1 cellular context compared by ENCODE assay signal in the genomic region with DNA sequence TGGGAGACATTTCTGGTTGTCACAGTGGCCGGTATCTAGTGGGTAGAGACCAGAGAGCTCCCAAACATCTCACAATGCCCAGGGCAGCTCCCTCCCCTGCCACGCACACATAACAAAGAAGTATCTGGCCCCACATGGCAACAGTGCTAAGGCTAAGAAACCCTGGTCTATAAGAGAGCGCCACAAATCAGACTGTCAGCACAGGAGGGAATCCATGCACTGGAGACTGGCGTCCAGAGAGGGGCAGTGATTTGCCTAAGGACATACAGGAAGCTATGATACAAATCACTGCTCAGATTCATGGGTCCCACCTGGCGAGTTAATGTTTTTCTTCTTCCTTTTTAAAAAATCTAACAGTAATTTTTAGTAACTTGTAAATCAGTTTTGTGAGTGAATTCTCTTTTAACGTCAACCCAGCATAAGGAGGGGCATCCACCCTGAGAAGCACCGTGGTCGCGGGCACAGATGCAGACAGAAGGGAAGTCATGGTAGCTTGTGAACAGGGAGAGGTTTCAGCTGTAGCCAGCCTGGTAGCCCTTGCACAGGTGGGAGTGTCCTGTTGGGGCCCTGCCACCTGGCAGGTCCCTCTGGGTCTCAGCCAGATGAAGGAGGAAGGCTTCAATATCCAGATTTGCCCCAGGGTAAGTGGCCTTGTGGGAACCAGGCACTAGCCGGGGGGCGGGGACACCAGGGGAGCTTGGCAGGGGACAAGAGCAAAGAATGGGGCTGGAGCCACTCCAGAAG.
TF ChIP-seq lines count a peak whose summit lies in the region.

No MANE protein-coding gene starts in this region.

TF ChIP-seq in SK-N-SH, 30 proteins besides CTCF, POLR2A, EP300 and RAD21 (continued from another document):
- TF ChIP-seq, protein P1, sequence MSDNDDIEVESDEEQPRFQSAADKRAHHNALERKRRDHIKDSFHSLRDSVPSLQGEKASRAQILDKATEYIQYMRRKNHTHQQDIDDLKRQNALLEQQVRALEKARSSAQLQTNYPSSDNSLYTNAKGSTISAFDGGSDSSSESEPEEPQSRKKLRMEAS (IDR thresholded peaks at IDR 0.05; ENCODE audit: low read depth) = no peak
- TF ChIP-seq MXI1 (IDR thresholded peaks at IDR 0.05; ENCODE audit: low read depth, low read length) = no peak
